ENCODE assay signal across 1 cellular context in the genomic region with DNA sequence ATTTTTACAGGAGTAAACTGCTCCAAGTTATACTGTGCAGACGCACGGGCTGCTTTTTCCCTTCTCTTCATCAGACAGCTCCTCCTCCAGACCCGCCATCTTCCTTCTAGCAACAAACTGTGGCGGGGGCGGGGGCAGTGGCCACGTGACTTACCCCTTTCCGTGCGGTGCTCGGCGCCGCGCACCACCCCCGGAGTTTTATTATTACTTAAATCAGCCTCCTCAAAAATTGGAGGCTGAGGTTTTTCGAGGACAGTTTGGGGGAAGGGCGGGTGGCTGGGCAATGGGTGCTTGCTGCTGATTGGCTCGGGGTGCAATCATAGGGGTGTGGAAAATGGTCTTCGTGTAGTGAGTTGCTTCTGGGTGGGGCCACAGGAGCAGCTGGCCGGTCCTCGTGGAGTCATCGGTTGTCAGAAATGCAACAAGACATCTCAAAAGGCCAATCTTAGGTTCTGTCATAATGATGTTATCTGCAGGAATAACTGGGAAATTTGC.
TF ChIP-seq lines count a peak whose summit lies in the region.

No MANE protein-coding gene starts in this region.

TF ChIP-seq in IMR-90, 13 proteins besides CTCF, POLR2A, EP300 and RAD21 (continued from another document):
- no peak for TF ChIP-seq CEBPB (IDR thresholded peaks at IDR 0.05; ENCODE audit: low read depth, low read length)
- TF ChIP-seq, protein P1, sequence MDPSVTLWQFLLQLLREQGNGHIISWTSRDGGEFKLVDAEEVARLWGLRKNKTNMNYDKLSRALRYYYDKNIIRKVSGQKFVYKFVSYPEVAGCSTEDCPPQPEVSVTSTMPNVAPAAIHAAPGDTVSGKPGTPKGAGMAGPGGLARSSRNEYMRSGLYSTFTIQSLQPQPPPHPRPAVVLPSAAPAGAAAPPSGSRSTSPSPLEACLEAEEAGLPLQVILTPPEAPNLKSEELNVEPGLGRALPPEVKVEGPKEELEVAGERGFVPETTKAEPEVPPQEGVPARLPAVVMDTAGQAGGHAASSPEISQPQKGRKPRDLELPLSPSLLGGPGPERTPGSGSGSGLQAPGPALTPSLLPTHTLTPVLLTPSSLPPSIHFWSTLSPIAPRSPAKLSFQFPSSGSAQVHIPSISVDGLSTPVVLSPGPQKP (IDR thresholded peaks at IDR 0.05; ENCODE audit: borderline replicate concordance, low read depth, low read length): no peak
